Comparison of ENCODE assay signal across 10 cellular contexts in the genomic region with DNA sequence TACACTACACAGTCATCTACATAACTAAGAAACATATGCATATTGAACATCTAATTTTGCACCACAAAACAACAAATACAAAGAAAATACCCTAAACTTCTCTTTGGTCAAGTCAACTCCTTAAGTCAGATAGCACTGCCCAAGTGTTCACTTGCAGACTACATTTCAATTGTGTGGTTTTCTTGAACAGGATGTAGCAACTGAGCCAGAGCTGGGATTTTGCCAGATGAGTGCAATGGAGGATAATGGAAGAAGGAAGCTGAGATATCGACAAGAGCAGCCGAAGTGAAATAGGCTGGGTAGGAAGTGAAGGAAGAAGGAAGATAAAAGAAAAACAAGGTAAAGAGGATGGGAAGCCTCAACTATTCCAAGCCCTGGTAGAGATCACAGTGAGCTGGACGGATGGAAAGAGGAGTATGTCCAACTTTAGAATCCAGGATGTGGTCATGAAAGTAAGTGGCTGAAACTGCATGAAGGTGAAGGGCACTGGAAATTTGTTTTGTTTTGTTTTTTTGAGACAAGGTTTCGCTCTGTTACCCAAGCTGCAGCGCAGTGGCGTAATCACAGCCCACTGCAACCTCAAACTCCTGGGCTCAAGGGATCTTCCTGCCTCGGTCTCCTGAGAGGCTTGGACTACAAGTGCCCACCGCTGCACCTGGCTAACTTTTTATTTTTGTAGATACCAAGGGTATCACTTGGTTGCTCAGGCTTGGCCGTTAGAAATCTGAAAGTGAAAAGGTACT. TPM values are rescaled to one million over a fixed set of nuclear protein-coding genes. Genes with fewer than 3 reads are reported as not detected.
DNase-seq lines count a peak whose midpoint lies in the region; ATAC-seq lines count a peak whose summit lies in the region.
"Had no signal": no experiment of that assay in that cellular context is flagged by ENCODE, and none has a peak within 500 bp of the region (broad histone marks: within the 10 kb centered on the region; RNA-seq: fewer than 3 reads in every experiment).

No MANE protein-coding gene starts in this region.

- ATAC-seq in GM18502 (IDR thresholded peaks at IDR 0.05; ENCODE audit: poor library complexity, unreplicated experiment) (peak; percentile 72), HG02798 (IDR thresholded peaks at IDR 0.05; ENCODE audit: poor library complexity, unreplicated experiment) (peak; percentile 48)
- ATAC-seq: activated CD4-positive, alpha-beta T cell treated with anti-CD3 and anti-CD28 coated beads for 36 hours had no signal

- peak; percentile 14 for DNase-seq in UCSD-AML1 (lab: John Stamatoyannopoulos, UW; ENCODE audit: unreplicated experiment)
- peak; percentile 46 for DNase-seq in myocyte (ENCODE audit: low read depth)
- DNase-seq in cerebellum (ENCODE audit: low spot score), result no peak
- DNase-seq in NCI-H446 treated with DMSO at 0.1 percent for 48 hours (lab: John Stamatoyannopoulos, UW), result no peak
- DNase-seq in NCI-H1092 treated with DMSO at 0.1 percent for 48 hours (lab: John Stamatoyannopoulos, UW), result no peak
- DNase-seq in T-helper 9 cell, result no peak
- DNase-seq: activated CD4-positive, alpha-beta T cell treated with anti-CD3 and anti-CD28 coated beads for 36 hours; NCI-H1436 treated with DMSO at 0.1 percent for 48 hours had no signal

RNA-seq across cellular contexts. Expression of gene NUFIP1, which starts 15.0 kb away (rescaled TPM):
- total RNA-seq in myocyte (4.5 and 5.6 TPM in 2 replicates), cerebellum (6.4 TPM)
- polyA plus RNA-seq in myocyte (2012), result 3.4 TPM

RNA-seq across cellular contexts. Expression of gene GPALPP1, which starts 15.1 kb away (rescaled TPM):
- 27.5 and 30.7 TPM in 2 replicates for total RNA-seq in myocyte
- 13.8 TPM for polyA plus RNA-seq in myocyte (2012)
- total RNA-seq in cerebellum, result 38.1 TPM

Comparison
In these comparisons a context has a peak if more than half of its experiments do, and no peak if none do; other contexts are left out.
1. DNase-seq: peak in UCSD-AML1 (single experiment) and myocyte (single experiment); none in cerebellum (single experiment), NCI-H446 treated with DMSO at 0.1 percent for 48 hours (single experiment), NCI-H1092 treated with DMSO at 0.1 percent for 48 hours (single experiment) and T-helper 9 cell (single experiment).